Comparison of ENCODE assay signal across 7 cellular contexts in the genomic region with DNA sequence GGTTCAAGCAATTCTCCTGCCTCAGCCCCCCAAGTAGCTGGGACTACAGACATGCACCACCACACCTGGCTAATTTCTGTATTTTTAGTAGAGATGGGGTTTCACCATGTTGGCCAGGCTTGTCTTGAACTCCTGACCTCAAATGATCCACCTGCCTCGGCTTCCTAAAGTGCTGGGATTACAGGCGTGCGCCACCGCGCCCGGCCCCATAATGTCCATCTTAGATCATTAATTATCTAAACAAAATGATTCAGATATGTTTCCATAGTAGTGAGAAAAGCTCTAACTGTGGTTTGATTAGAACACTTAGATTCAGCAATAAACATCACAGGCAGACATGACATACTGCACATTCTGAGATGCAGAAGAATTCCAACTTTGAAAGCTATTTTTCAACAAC.
DNase-seq lines count a peak whose midpoint lies in the region; ATAC-seq and TF ChIP-seq lines count a peak whose summit lies in the region.
"Not testable (repeated sequence)": the region's sequence is repeated elsewhere in the genome, so short reads cannot be mapped to it uniquely, and the experiment has no call there.

No MANE protein-coding gene starts in this region.

- H3K4me1 ChIP-seq in CD4-positive, CD25-positive, alpha-beta regulatory T cell (ENCODE audit: control insufficient read depth, insufficient read depth, low read length, poor library complexity, severe bottlenecking) = peaks cover 49% of the 10 kb centered on the region
- H3K4me1 ChIP-seq in OCI-LY1 (ENCODE audit: insufficient read depth, low read length, severe bottlenecking) (peaks cover 56% of the 10 kb centered on the region), smooth muscle cell (ENCODE audit: low read depth) (peaks cover 30% of the 10 kb centered on the region)

- H3K9me3 Mint-ChIP-seq in CD4-positive, CD25-positive, alpha-beta regulatory T cell; T-helper 1 cell treated with Interleukin-12 subunit alpha and Interleukin-12 subunit beta and Interleukin-4 antibody, amounts not matched to agents 30 μg/mL and 1 μg/mL, for 36 hours; activated T-helper 17 cell treated with anti-CD3 and anti-CD28 coated beads, Interleukin-2, amount 50 U/mL, for 72 hours; effector memory CD8-positive, alpha-beta T cell: not testable (repeated sequence)

- not testable (repeated sequence) for TF ChIP-seq CTCF in OCI-LY1 (IDR thresholded peaks at IDR 0.05; ENCODE audit: low read length); smooth muscle cell (IDR thresholded peaks at IDR 0.05; ENCODE audit: borderline replicate concordance, insufficient read depth, poor library complexity, severe bottlenecking)

- not testable (repeated sequence) for H3K36me3 ChIP-seq in CD4-positive, CD25-positive, alpha-beta regulatory T cell (ENCODE audit: control insufficient read depth, insufficient read depth, low read length); OCI-LY1 (ENCODE audit: insufficient read depth, low read length); smooth muscle cell (ENCODE audit: low read depth)

- H2AFZ ChIP-seq in OCI-LY1 (ENCODE audit: low read length); smooth muscle cell (ENCODE audit: low read depth): not testable (repeated sequence)

- DNase-seq in CD4-positive, CD25-positive, alpha-beta regulatory T cell; effector memory CD8-positive, alpha-beta T cell; smooth muscle cell (lab: John Stamatoyannopoulos, UW; ENCODE audit: unreplicated experiment): not testable (repeated sequence)
- DNase-seq in amniotic epithelial cell (ENCODE audit: low read depth) = peak; percentile 47

- H3K79me2 ChIP-seq in OCI-LY1 (ENCODE audit: insufficient read depth, low read length) (peaks cover 34% of the 10 kb centered on the region), smooth muscle cell (ENCODE audit: low read depth) (peaks cover 74% of the 10 kb centered on the region)

- H4K20me1 ChIP-seq in OCI-LY1 (ENCODE audit: insufficient read depth, low read length); smooth muscle cell (ENCODE audit: low read depth): not testable (repeated sequence)

- WGBS in smooth muscle cell (ENCODE audit: low lambda C conversion rate) = 97% methylated on average over 6 of the region's 6 CpGs

- peak overlapping the region; percentile 19; the same call in 1 of the 2 replicates for H3K4me2 ChIP-seq in OCI-LY1 (ENCODE audit: low read length)
- H3K4me2 ChIP-seq in smooth muscle cell = peak overlapping the region; percentile 86

- not testable (repeated sequence) for H3F3A ChIP-seq in OCI-LY1 (ENCODE audit: insufficient read depth, low read length)
- H3F3A ChIP-seq in smooth muscle cell (ENCODE audit: low read depth) = peaks cover 18% of the 10 kb centered on the region

- not testable (repeated sequence) for H3K9ac ChIP-seq in OCI-LY1 (ENCODE audit: low read length); smooth muscle cell (ENCODE audit: low read depth)

- not testable (repeated sequence) for H3K9me2 ChIP-seq in OCI-LY1 (ENCODE audit: low read depth, low read length)

- peak overlapping the region; percentile 23 to 86 (median 77) for H3K27ac Mint-ChIP-seq in CD4-positive, CD25-positive, alpha-beta regulatory T cell
- H3K27ac Mint-ChIP-seq in T-helper 1 cell treated with Interleukin-12 subunit alpha and Interleukin-12 subunit beta and Interleukin-4 antibody, amounts not matched to agents 30 μg/mL and 1 μg/mL, for 36 hours = peak overlapping the region; percentile 13
- H3K27ac Mint-ChIP-seq in activated T-helper 17 cell treated with anti-CD3 and anti-CD28 coated beads, Interleukin-2, amount 50 U/mL, for 72 hours = peak overlapping the region; percentile 53
- H3K27ac Mint-ChIP-seq in effector memory CD8-positive, alpha-beta T cell = peak overlapping the region; percentile 16 to 63

- not testable (repeated sequence) for H3K9me3 ChIP-seq in CD4-positive, CD25-positive, alpha-beta regulatory T cell (ENCODE audit: control insufficient read depth in 2 of 2, low read length in 2 of 2); OCI-LY1 (ENCODE audit: low read length); smooth muscle cell (replicated peaks; ENCODE audit: low read depth)

- not testable (repeated sequence) for H3K27ac ChIP-seq in CD4-positive, CD25-positive, alpha-beta regulatory T cell (ENCODE audit: insufficient read depth, low read length, poor library complexity, severe bottlenecking)
- peak overlapping the region; percentile 33 for H3K27ac ChIP-seq in OCI-LY1 (ENCODE audit: low read depth, low read length, poor library complexity, severe bottlenecking)
- peak overlapping the region; percentile 97 for H3K27ac ChIP-seq in smooth muscle cell (ENCODE audit: low read depth)

- not testable (repeated sequence) for H3K27me3 ChIP-seq in CD4-positive, CD25-positive, alpha-beta regulatory T cell (ENCODE audit: control insufficient read depth, insufficient read depth, low read length); OCI-LY1 (ENCODE audit: insufficient read depth, low read length); smooth muscle cell (ENCODE audit: low read depth)

- H3K27me3 Mint-ChIP-seq in CD4-positive, CD25-positive, alpha-beta regulatory T cell; T-helper 1 cell treated with Interleukin-12 subunit alpha and Interleukin-12 subunit beta and Interleukin-4 antibody, amounts not matched to agents 30 μg/mL and 1 μg/mL, for 36 hours (ENCODE audit: low read depth); activated T-helper 17 cell treated with anti-CD3 and anti-CD28 coated beads, Interleukin-2, amount 50 U/mL, for 72 hours; effector memory CD8-positive, alpha-beta T cell: not testable (repeated sequence)

- peak overlapping the region; percentile 58 to 90 (median 72) for H3K4me3 Mint-ChIP-seq in CD4-positive, CD25-positive, alpha-beta regulatory T cell
- H3K4me3 Mint-ChIP-seq in T-helper 1 cell treated with Interleukin-12 subunit alpha and Interleukin-12 subunit beta and Interleukin-4 antibody, amounts not matched to agents 30 μg/mL and 1 μg/mL, for 36 hours = not testable (repeated sequence)
- H3K4me3 Mint-ChIP-seq in activated T-helper 17 cell treated with anti-CD3 and anti-CD28 coated beads, Interleukin-2, amount 50 U/mL, for 72 hours = peak overlapping the region; percentile 84
- peak overlapping the region; percentile 19 to 29 for H3K4me3 Mint-ChIP-seq in effector memory CD8-positive, alpha-beta T cell

- H3K4me1 Mint-ChIP-seq in CD4-positive, CD25-positive, alpha-beta regulatory T cell = peaks cover 42 to 85% (median 71%) of the 10 kb centered on the region in 4 donors
- H3K4me1 Mint-ChIP-seq in T-helper 1 cell treated with Interleukin-12 subunit alpha and Interleukin-12 subunit beta and Interleukin-4 antibody, amounts not matched to agents 30 μg/mL and 1 μg/mL, for 36 hours (ENCODE audit: low read depth) = peaks cover 61% of the 10 kb centered on the region
- peaks cover 51% of the 10 kb centered on the region for H3K4me1 Mint-ChIP-seq in activated T-helper 17 cell treated with anti-CD3 and anti-CD28 coated beads, Interleukin-2, amount 50 U/mL, for 72 hours
- peaks cover 49 to 52% of the 10 kb centered on the region in 2 donors for H3K4me1 Mint-ChIP-seq in effector memory CD8-positive, alpha-beta T cell (ENCODE audit: low read depth in 2 of 2)

- H3K4me3 ChIP-seq in CD4-positive, CD25-positive, alpha-beta regulatory T cell (ENCODE audit: low read depth, low read length) = peak overlapping the region; percentile 15
- H3K4me3 ChIP-seq in OCI-LY1 (ENCODE audit: low read depth, low read length, poor library complexity, severe bottlenecking); smooth muscle cell: not testable (repeated sequence)

- not testable (repeated sequence) for H3K36me3 Mint-ChIP-seq in CD4-positive, CD25-positive, alpha-beta regulatory T cell; T-helper 1 cell treated with Interleukin-12 subunit alpha and Interleukin-12 subunit beta and Interleukin-4 antibody, amounts not matched to agents 30 μg/mL and 1 μg/mL, for 36 hours (ENCODE audit: low read depth); activated T-helper 17 cell treated with anti-CD3 and anti-CD28 coated beads, Interleukin-2, amount 50 U/mL, for 72 hours (ENCODE audit: low read depth); effector memory CD8-positive, alpha-beta T cell (ENCODE audit: insufficient read depth)

- not testable (repeated sequence) for ATAC-seq in CD4-positive, CD25-positive, alpha-beta regulatory T cell (ENCODE audit: low read depth in 2 of 2); activated T-helper 17 cell treated with anti-CD3 and anti-CD28 coated beads, Interleukin-2, amount 50 U/mL, for 72 hours (replicated peaks); effector memory CD8-positive, alpha-beta T cell (replicated peaks)

Comparison
In these comparisons a context has a peak if more than half of its experiments do, and no peak if none do; other contexts are left out.
1. H3K27ac Mint-ChIP-seq: peak in every context shown above with its lines; median percentile 77 in CD4-positive, CD25-positive, alpha-beta regulatory T cell; 53 in activated T-helper 17 cell treated with anti-CD3 and anti-CD28 coated beads, Interleukin-2, amount 50 U/mL, for 72 hours; 40 in effector memory CD8-positive, alpha-beta T cell; 13 in T-helper 1 cell treated with Interleukin-12 subunit alpha and Interleukin-12 subunit beta and Interleukin-4 antibody, amounts not matched to agents 30 μg/mL and 1 μg/mL, for 36 hours.